Comparison of ENCODE assay signal across 19 cellular contexts in the genomic region with DNA sequence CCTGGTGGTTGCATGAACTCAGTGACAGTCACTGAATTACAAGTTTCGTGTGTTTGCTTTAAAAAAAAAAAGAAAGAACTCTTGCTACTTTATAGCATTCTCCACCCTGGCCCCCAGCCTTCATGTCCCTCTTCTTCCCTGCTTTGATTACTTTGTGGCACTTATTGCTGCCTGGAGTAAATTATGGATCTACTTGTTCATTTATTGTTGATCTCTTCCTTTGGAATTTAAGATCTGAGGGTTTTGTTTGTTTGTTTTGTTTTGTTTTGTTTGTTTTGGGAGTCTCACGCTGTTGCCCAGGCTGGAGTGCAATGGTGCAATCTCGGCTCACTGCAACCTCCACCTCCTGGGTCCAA.
DNase-seq lines count a peak whose midpoint lies in the region; ATAC-seq, FAIRE-seq and TF ChIP-seq lines count a peak whose summit lies in the region.
"Had no signal": no experiment of that assay in that cellular context is flagged by ENCODE, and none has a peak within 500 bp of the region (broad histone marks: within the 10 kb centered on the region; RNA-seq: fewer than 3 reads in every experiment).

No MANE protein-coding gene starts in this region.

- H3K27ac ChIP-seq in DOHH2 (ENCODE audit: low read depth, low read length) (peak overlapping the region; percentile 69), astrocyte (ENCODE audit: low read depth, low read length) (peak overlapping the region; percentile 33), muscle layer of duodenum (ENCODE audit: low read length) (peak overlapping the region; percentile 77), subcutaneous abdominal adipose tissue (ENCODE audit: low read depth, low read length) (peak overlapping the region; percentile 1)
- H3K27ac ChIP-seq: HL-60 had no signal

- DNase-seq in astrocyte (ENCODE audit: low read depth) (no peak), NOMO-1 (lab: John Stamatoyannopoulos, UW; ENCODE audit: unreplicated experiment in 2 of 2) (no peak), OCI-M1 (lab: John Stamatoyannopoulos, UW) (no peak)
- DNase-seq in activated CD4-positive, alpha-beta T cell treated with anti-CD3 and anti-CD28 coated beads, Interleukin-2, amount 50 U/mL, for 48 hours: no peak
- DNase-seq: activated CD4-positive, CD25-positive, alpha-beta regulatory T cell treated with anti-CD3 and anti-CD28 coated beads, Interleukin-2, amount 50 U/mL, for 72 hours; COR-L47; naive thymus-derived CD8-positive, alpha-beta T cell; NCI-H1092; NCI-H2107; NCI-H526 treated with DMSO at 0.1 percent for 48 hours; stimulated activated CD4-positive, alpha-beta T cell treated with anti-CD3 and anti-CD28 coated beads, Interleukin-15, amount 100 ng/mL, for 24 hours; stimulated activated naive CD4-positive, alpha-beta T cell treated with Interleukin-2 at 50 U/mL for 16 hours had no signal

- H3K79me2 ChIP-seq in DOHH2 (ENCODE audit: control insufficient read depth, low read length): peaks cover 6% of the 10 kb centered on the region; the same call in 1 of the 2 replicates
- H3K79me2 ChIP-seq in astrocyte (ENCODE audit: insufficient read depth, low read length): peaks cover 6% of the 10 kb centered on the region

- no peak overlapping the region for H2AFZ ChIP-seq in astrocyte (ENCODE audit: low read depth, low read length)

- no peak overlapping the region for H3K4me3 Mint-ChIP-seq in astrocyte (ENCODE audit: unreplicated experiment)
- H3K4me3 Mint-ChIP-seq: naive thymus-derived CD8-positive, alpha-beta T cell had no signal

- H3K27ac Mint-ChIP-seq in astrocyte (ENCODE audit: unreplicated experiment): peak overlapping the region; percentile 58

- peaks cover 19% of the 10 kb centered on the region for H3K4me1 Mint-ChIP-seq in astrocyte (ENCODE audit: low read depth, unreplicated experiment)

- no peak for ATAC-seq in HG03097 (IDR thresholded peaks at IDR 0.05; ENCODE audit: low FRiP score, unreplicated experiment)
- ATAC-seq: naive thymus-derived CD8-positive, alpha-beta T cell had no signal

- TF ChIP-seq CTCF in DOHH2 (IDR thresholded peaks at IDR 0.05; ENCODE audit: low read depth, low read length, poor library complexity, severe bottlenecking): no peak
- TF ChIP-seq CTCF in astrocyte (IDR thresholded peaks at IDR 0.05; ENCODE audit: insufficient read depth, low read depth, low read length): no peak

- no peak for FAIRE-seq in astrocyte (lab: Jason Lieb, UNC)
- FAIRE-seq: frontal cortex had no signal

- peak overlapping the region; percentile 49 for H3K4me2 ChIP-seq in DOHH2 (ENCODE audit: low read length)
- H3K4me2 ChIP-seq in astrocyte (ENCODE audit: low read length): peak overlapping the region; percentile 44

- peaks cover 70% of the 10 kb centered on the region for H3K4me1 ChIP-seq in DOHH2 (ENCODE audit: control insufficient read depth, low read length)
- peaks cover 26% of the 10 kb centered on the region for H3K4me1 ChIP-seq in astrocyte (ENCODE audit: insufficient read depth, low read length)
- H3K4me1 ChIP-seq in muscle layer of duodenum (ENCODE audit: control insufficient read depth in 1 of 2, insufficient read depth in 2 of 2, low read length in 2 of 2): peaks cover 0 to 36% of the 10 kb centered on the region in 2 donors
- peaks cover 0 to 17% (median 13%) of the 10 kb centered on the region in 5 donors for H3K4me1 ChIP-seq in subcutaneous abdominal adipose tissue (ENCODE audit: control insufficient read depth in 5 of 5, insufficient read depth in 5 of 5, low read length in 5 of 5)
- H3K4me1 ChIP-seq: colonic mucosa had no signal

- H3K36me3 ChIP-seq in DOHH2 (ENCODE audit: control insufficient read depth, low read length): peaks cover 64% of the 10 kb centered on the region
- peaks cover 5% of the 10 kb centered on the region for H3K36me3 ChIP-seq in astrocyte (ENCODE audit: insufficient read depth, low read length)
- peaks cover 10 to 17% of the 10 kb centered on the region in 2 donors for H3K36me3 ChIP-seq in muscle layer of duodenum (ENCODE audit: control insufficient read depth in 1 of 2, insufficient read depth in 2 of 2, low read length in 2 of 2)
- H3K36me3 ChIP-seq in subcutaneous abdominal adipose tissue (ENCODE audit: control insufficient read depth in 5 of 5, insufficient read depth in 5 of 5, low read length in 5 of 5): peaks cover 0 to 49% (median 22%) of the 10 kb centered on the region in 5 donors
- H3K36me3 ChIP-seq: colonic mucosa had no signal

- peaks cover 4% of the 10 kb centered on the region for H3K9me3 Mint-ChIP-seq in astrocyte (ENCODE audit: unreplicated experiment)
- H3K9me3 Mint-ChIP-seq: naive thymus-derived CD8-positive, alpha-beta T cell had no signal

- H3K27me3 ChIP-seq in DOHH2 (ENCODE audit: control insufficient read depth, low read length) (no peaks in the 10 kb centered on the region), astrocyte (ENCODE audit: insufficient read depth, low read length) (no peaks in the 10 kb centered on the region), muscle layer of duodenum (ENCODE audit: low read depth, low read length) (no peaks in the 10 kb centered on the region), subcutaneous abdominal adipose tissue (ENCODE audit: control insufficient read depth in 5 of 5, insufficient read depth in 4 of 5, low read length in 5 of 5) (no peaks in the 10 kb centered on the region)
- H3K27me3 ChIP-seq: colonic mucosa had no signal

- H3K36me3 Mint-ChIP-seq in astrocyte (ENCODE audit: low read depth, unreplicated experiment): peaks cover 25% of the 10 kb centered on the region

- H3F3A ChIP-seq in DOHH2 (ENCODE audit: control insufficient read depth, insufficient read depth): peaks cover 13% of the 10 kb centered on the region; the same call in 1 of the 2 replicates

- H3K9me2 ChIP-seq in DOHH2 (replicated peaks; ENCODE audit: control insufficient read depth, low read length): no peaks in the 10 kb centered on the region

- H3K9me3 ChIP-seq in DOHH2 (ENCODE audit: control insufficient read depth, insufficient read depth, low read length): no peaks in the 10 kb centered on the region
- H3K9me3 ChIP-seq in astrocyte (ENCODE audit: insufficient read depth, low read depth, low read length): no peaks in the 10 kb centered on the region
- H3K9me3 ChIP-seq in muscle layer of duodenum (ENCODE audit: control insufficient read depth in 1 of 2, low read length in 2 of 2): no peaks in the 10 kb centered on the region
- no peaks in the 10 kb centered on the region for H3K9me3 ChIP-seq in subcutaneous abdominal adipose tissue (ENCODE audit: control insufficient read depth in 5 of 5, low read length in 5 of 5)
- H3K9me3 ChIP-seq: colonic mucosa had no signal

- H4K20me1 ChIP-seq in DOHH2 (ENCODE audit: control insufficient read depth, insufficient read depth, low read depth, low read length): no peaks in the 10 kb centered on the region
- H4K20me1 ChIP-seq in astrocyte (ENCODE audit: insufficient read depth, low read length): peaks cover 13% of the 10 kb centered on the region

- H3K27me3 Mint-ChIP-seq in astrocyte (ENCODE audit: low read depth, unreplicated experiment): no peaks in the 10 kb centered on the region
- H3K27me3 Mint-ChIP-seq: naive thymus-derived CD8-positive, alpha-beta T cell had no signal

- no peak overlapping the region for H3K9ac ChIP-seq in astrocyte (ENCODE audit: low read length)
- H3K9ac ChIP-seq in subcutaneous abdominal adipose tissue (ENCODE audit: low read length in 5 of 5): no peak overlapping the region

- H3K4me3 ChIP-seq in DOHH2 (ENCODE audit: low read length) (peak overlapping the region; percentile 36), astrocyte (ENCODE audit: insufficient read depth, low read depth, low read length) (no peak overlapping the region), muscle layer of duodenum (ENCODE audit: low read depth in 1 of 2, low read length in 2 of 2) (no peak overlapping the region), subcutaneous abdominal adipose tissue (ENCODE audit: low read depth in 1 of 5, low read length in 5 of 5) (no peak overlapping the region)
- H3K4me3 ChIP-seq: colonic mucosa had no signal

Comparison
In these comparisons a context has a peak if more than half of its experiments do, and no peak if none do; other contexts are left out.
1. H3K27ac ChIP-seq: peak in every context shown above with its lines; median percentile 77 in muscle layer of duodenum; 69 in DOHH2; 33 in astrocyte; 1 in subcutaneous abdominal adipose tissue.